In the genomic region with DNA sequence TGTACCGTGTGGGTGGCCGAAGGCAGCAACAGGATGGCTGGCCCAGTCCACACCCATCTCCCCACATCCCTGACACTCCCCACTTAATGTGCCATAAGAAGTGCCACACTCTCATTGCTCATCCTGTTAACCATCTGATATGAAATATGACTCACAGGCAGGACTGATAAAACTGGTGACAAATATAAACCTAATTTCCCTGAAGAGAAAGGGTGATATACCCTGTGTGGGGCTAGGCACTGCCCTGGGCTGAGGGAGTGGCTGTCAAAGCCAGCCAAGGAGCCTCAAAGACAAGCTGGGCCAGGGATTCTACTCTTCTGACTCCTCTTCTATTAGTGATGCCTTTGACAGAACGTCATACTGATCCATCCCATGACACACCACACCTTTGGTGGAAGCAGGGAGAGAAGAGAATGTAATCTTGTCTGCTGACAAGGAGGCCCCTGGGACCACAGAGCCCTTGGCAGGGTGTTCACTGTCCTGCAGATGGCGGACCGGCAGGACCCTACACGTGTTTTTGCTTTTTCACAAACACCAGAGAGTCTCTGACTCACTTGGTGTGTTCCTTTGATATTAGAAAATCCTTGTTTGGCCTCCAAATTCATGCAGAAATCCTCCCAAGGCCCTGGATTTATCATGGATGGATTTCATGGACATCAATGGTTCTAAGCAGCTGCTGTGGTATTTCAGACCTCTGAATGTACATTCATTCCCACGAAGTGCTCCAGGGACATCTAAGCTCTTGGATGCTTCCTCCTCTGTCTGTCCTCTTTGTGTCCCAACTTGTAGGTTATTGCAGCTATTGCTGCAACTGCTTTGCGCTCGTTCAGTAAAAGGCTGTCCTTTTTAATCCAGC, we compare ENCODE assay signal across 2 cellular contexts.
TF ChIP-seq lines count a peak whose summit lies in the region.

No MANE protein-coding gene starts in this region.

TF ChIP-seq in H1, 55 proteins besides CTCF, POLR2A, EP300 and RAD21:
- TF ChIP-seq TAF1 (IDR thresholded peaks at IDR 0.05; ENCODE audit: low read depth, low read length) (no peak), RXRA (IDR thresholded peaks at IDR 0.05; ENCODE audit: insufficient read depth, low read depth, low read length) (no peak), ASH2L (IDR thresholded peaks at IDR 0.05; ENCODE audit: low read length) (no peak), SAP30 (IDR thresholded peaks at IDR 0.05; ENCODE audit: insufficient read depth, insufficient replicate concordance, low read length) (no peak), KDM5A (IDR thresholded peaks at IDR 0.05; ENCODE audit: low read length) (no peak), RFX5 (IDR thresholded peaks at IDR 0.05; ENCODE audit: borderline replicate concordance, low read depth, low read length) (no peak), TEAD4 (IDR thresholded peaks at IDR 0.05; ENCODE audit: low read depth, low read length) (no peak), CREB1 (IDR thresholded peaks at IDR 0.05) (no peak), CTBP2 (IDR thresholded peaks at IDR 0.05; ENCODE audit: borderline replicate concordance, insufficient read depth, insufficient read length, low read length) (no peak), MAX (IDR thresholded peaks at IDR 0.05) (no peak), BACH1 (IDR thresholded peaks at IDR 0.05; ENCODE audit: low read length) (no peak), SUZ12 (IDR thresholded peaks at IDR 0.05; ENCODE audit: low read length) (no peak), JUN (IDR thresholded peaks at IDR 0.05; ENCODE audit: low read depth, low read length) (no peak), MAFK (IDR thresholded peaks at IDR 0.05; ENCODE audit: low read depth, low read length) (no peak)
- TF ChIP-seq, protein P1, sequence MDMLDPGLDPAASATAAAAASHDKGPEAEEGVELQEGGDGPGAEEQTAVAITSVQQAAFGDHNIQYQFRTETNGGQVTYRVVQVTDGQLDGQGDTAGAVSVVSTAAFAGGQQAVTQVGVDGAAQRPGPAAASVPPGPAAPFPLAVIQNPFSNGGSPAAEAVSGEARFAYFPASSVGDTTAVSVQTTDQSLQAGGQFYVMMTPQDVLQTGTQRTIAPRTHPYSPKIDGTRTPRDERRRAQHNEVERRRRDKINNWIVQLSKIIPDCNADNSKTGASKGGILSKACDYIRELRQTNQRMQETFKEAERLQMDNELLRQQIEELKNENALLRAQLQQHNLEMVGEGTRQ (IDR thresholded peaks at IDR 0.05; ENCODE audit: low read length), result no peak

TF ChIP-seq in WTC11, 78 proteins besides CTCF, POLR2A, EP300 and RAD21:
- TF ChIP-seq NR2C2 (CRISPR knock-in tag; IDR thresholded peaks at IDR 0.05) (no peak), ELF4 (CRISPR knock-in tag; IDR thresholded peaks at IDR 0.05; ENCODE audit: low read depth) (no peak), JUN (CRISPR knock-in tag; IDR thresholded peaks at IDR 0.05) (no peak)
- TF ChIP-seq, protein P2, sequence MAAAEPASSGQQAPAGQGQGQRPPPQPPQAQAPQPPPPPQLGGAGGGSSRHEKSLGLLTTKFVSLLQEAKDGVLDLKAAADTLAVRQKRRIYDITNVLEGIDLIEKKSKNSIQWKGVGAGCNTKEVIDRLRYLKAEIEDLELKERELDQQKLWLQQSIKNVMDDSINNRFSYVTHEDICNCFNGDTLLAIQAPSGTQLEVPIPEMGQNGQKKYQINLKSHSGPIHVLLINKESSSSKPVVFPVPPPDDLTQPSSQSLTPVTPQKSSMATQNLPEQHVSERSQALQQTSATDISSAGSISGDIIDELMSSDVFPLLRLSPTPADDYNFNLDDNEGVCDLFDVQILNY (CRISPR knock-in tag; IDR thresholded peaks at IDR 0.05), result no peak
